ENCODE assay signal across 9 cellular contexts in genomic region chr21:42258150-42258884, GRCh38. TPM values are rescaled to one million over a fixed set of nuclear protein-coding genes. Genes with fewer than 3 reads are reported as not detected.
DNase-seq lines count a peak whose midpoint lies in the region; ATAC-seq, FAIRE-seq and TF ChIP-seq lines count a peak whose summit lies in the region.
"Had no signal": no experiment of that assay in that cellular context is flagged by ENCODE, and none has a peak within 500 bp of the region (broad histone marks: within the 10 kb centered on the region; RNA-seq: fewer than 3 reads in every experiment).

No MANE protein-coding gene starts in this region.

- no peaks in the 10 kb centered on the region for H3K27me3 ChIP-seq in OCI-LY1 (ENCODE audit: insufficient read depth, low read length)

- peak; percentile 66 for TF ChIP-seq CTCF in D721Med (IDR thresholded peaks at IDR 0.05; ENCODE audit: insufficient read depth, missing control alignments)
- peak; percentile 98 for TF ChIP-seq CTCF in OCI-LY1 (IDR thresholded peaks at IDR 0.05; ENCODE audit: low read length)
- TF ChIP-seq CTCF in natural killer cell (IDR thresholded peaks at IDR 0.05) = peak; percentile 89

- intact Hi-C loops in natural killer cell (cut with micrococcal nuclease) = loop anchor here (1.0 kb wide), 2 partner anchors 94 to 113 kb away; no protein-coding TSS in a partner anchor

- DNase-seq in D721Med (ENCODE audit: insufficient read length, low spot score) (peak; percentile 88), activated T-cell treated with anti-CD3 and anti-CD28 coated beads for 1 hour (ENCODE audit: low read depth) (peak; percentile 78), natural killer cell (peak; percentile 81)
- DNase-seq in stimulated activated naive B cell treated with anti-CD40 and anti-IgM and Interleukin-4, amounts not matched to agents 10 μg/mL and 1 μg/mL and 100 μg/mL, for 72 hours = peak; percentile 64

- H3K36me3 ChIP-seq in OCI-LY1 (ENCODE audit: insufficient read depth, low read length) = no peaks in the 10 kb centered on the region

- no peak overlapping the region for H2AFZ ChIP-seq in OCI-LY1 (ENCODE audit: low read length)

- no peaks in the 10 kb centered on the region for H3K79me2 ChIP-seq in OCI-LY1 (ENCODE audit: insufficient read depth, low read length)

- no peak overlapping the region for H3K4me3 ChIP-seq in OCI-LY1 (ENCODE audit: low read depth, low read length, poor library complexity, severe bottlenecking)

- H3K9me3 ChIP-seq in OCI-LY1 (ENCODE audit: low read length) = no peaks in the 10 kb centered on the region

- H3K4me1 ChIP-seq in OCI-LY1 (ENCODE audit: insufficient read depth, low read length, severe bottlenecking) = peaks cover 70% of the 10 kb centered on the region

- no peaks in the 10 kb centered on the region for H3K36me3 Mint-ChIP-seq in natural killer cell
- peaks cover 0 to 3% of the 10 kb centered on the region in 2 donors for H3K36me3 Mint-ChIP-seq in stimulated activated naive B cell treated with anti-CD40 and anti-IgM and Interleukin-4, amounts not matched to agents 10 μg/mL and 1 μg/mL and 100 μg/mL, for 72 hours

- H3K27ac Mint-ChIP-seq in natural killer cell = peak overlapping the region in 1 of 2 donors; percentile 59
- no peak overlapping the region for H3K27ac Mint-ChIP-seq in stimulated activated naive B cell treated with anti-CD40 and anti-IgM and Interleukin-4, amounts not matched to agents 10 μg/mL and 1 μg/mL and 100 μg/mL, for 72 hours

- ATAC-seq in HG03342 (IDR thresholded peaks at IDR 0.05; ENCODE audit: unreplicated experiment) = peak; percentile 62
- peak; percentile 72 for ATAC-seq in esophagus mucosa
- ATAC-seq in natural killer cell = peak; percentile 86 to 100 (median 97)
- peak; percentile 90 to 95 for ATAC-seq in stimulated activated naive B cell treated with anti-CD40 and anti-IgM and Interleukin-4, amounts not matched to agents 10 μg/mL and 1 μg/mL and 100 μg/mL, for 72 hours (replicated peaks)
- no peak for ATAC-seq in GM18520 (IDR thresholded peaks at IDR 0.05; ENCODE audit: unreplicated experiment)

- peaks cover 6 to 27% of the 10 kb centered on the region in 2 donors for H3K4me1 Mint-ChIP-seq in natural killer cell
- peaks cover 31 to 45% of the 10 kb centered on the region in 2 donors for H3K4me1 Mint-ChIP-seq in stimulated activated naive B cell treated with anti-CD40 and anti-IgM and Interleukin-4, amounts not matched to agents 10 μg/mL and 1 μg/mL and 100 μg/mL, for 72 hours

- H3K4me3 Mint-ChIP-seq in natural killer cell = no peak overlapping the region
- H3K4me3 Mint-ChIP-seq in stimulated activated naive B cell treated with anti-CD40 and anti-IgM and Interleukin-4, amounts not matched to agents 10 μg/mL and 1 μg/mL and 100 μg/mL, for 72 hours = no peak overlapping the region
- H3K4me3 Mint-ChIP-seq: T-helper 1 cell treated with Interleukin-12 subunit alpha and Interleukin-12 subunit beta and Interleukin-4 antibody, amounts not matched to agents 30 μg/mL and 1 μg/mL, for 36 hours had no signal

- peaks cover 3 to 6% of the 10 kb centered on the region in 2 donors for H3K27me3 Mint-ChIP-seq in natural killer cell (ENCODE audit: low read depth in 2 of 2)
- peaks cover 0 to 6% of the 10 kb centered on the region in 2 donors for H3K27me3 Mint-ChIP-seq in stimulated activated naive B cell treated with anti-CD40 and anti-IgM and Interleukin-4, amounts not matched to agents 10 μg/mL and 1 μg/mL and 100 μg/mL, for 72 hours

- no peaks in the 10 kb centered on the region for H3F3A ChIP-seq in OCI-LY1 (ENCODE audit: insufficient read depth, low read length)

- no peaks in the 10 kb centered on the region for H4K20me1 ChIP-seq in OCI-LY1 (ENCODE audit: insufficient read depth, low read length)

- no peaks in the 10 kb centered on the region for H3K9me3 Mint-ChIP-seq in natural killer cell
- H3K9me3 Mint-ChIP-seq in stimulated activated naive B cell treated with anti-CD40 and anti-IgM and Interleukin-4, amounts not matched to agents 10 μg/mL and 1 μg/mL and 100 μg/mL, for 72 hours = no peaks in the 10 kb centered on the region
- H3K9me3 Mint-ChIP-seq: T-helper 1 cell treated with Interleukin-12 subunit alpha and Interleukin-12 subunit beta and Interleukin-4 antibody, amounts not matched to agents 30 μg/mL and 1 μg/mL, for 36 hours had no signal

- no peak for FAIRE-seq in D721Med (lab: Jason Lieb, UNC)

- H3K27ac ChIP-seq in OCI-LY1 (ENCODE audit: low read depth, low read length, poor library complexity, severe bottlenecking) = no peak overlapping the region

- H3K9ac ChIP-seq in OCI-LY1 (ENCODE audit: low read length) = no peak overlapping the region; the same call in 1 of the 2 replicates

- no peak overlapping the region for H3K4me2 ChIP-seq in OCI-LY1 (ENCODE audit: low read length)

- H3K9me2 ChIP-seq in OCI-LY1 (ENCODE audit: low read depth, low read length) = no peaks in the 10 kb centered on the region

RNA-seq across cellular contexts. Expression of gene ABCG1, which starts 39.4 kb away (rescaled TPM):
- 4.2 TPM for total RNA-seq in esophagus mucosa
- 10 to 100 TPM; 10.4 to 14.7 (median 13.8) TPM for total RNA-seq in natural killer cell

RNA-seq across cellular contexts. Expression of gene TFF3, which starts 56.9 kb away (rescaled TPM):
- total RNA-seq in esophagus mucosa = 2.3 TPM
- total RNA-seq in natural killer cell = not detected
